In genomic region chr4:186037182-186037581, GRCh38 we compare ENCODE assay signal across 2 cellular contexts.
TF ChIP-seq lines count a peak whose summit lies in the region.

No MANE protein-coding gene starts in this region.

TF ChIP-seq in HEK293, 187 proteins besides CTCF, POLR2A, EP300 and RAD21:
- TF ChIP-seq ZNF433 (tag by site-specific recombination; IDR thresholded peaks at IDR 0.05; ENCODE audit: low read depth) (no peak), ZNF747 (tag by site-specific recombination; IDR thresholded peaks at IDR 0.05) (no peak), KLF17 (tag by site-specific recombination; IDR thresholded peaks at IDR 0.05) (no peak), SCRT2 (tag by site-specific recombination; IDR thresholded peaks at IDR 0.05) (peak; percentile 61), ZNF239 (tag by site-specific recombination; IDR thresholded peaks at IDR 0.05) (no peak), SETDB1 (IDR thresholded peaks at IDR 0.05; ENCODE audit: insufficient read length, low read length) (peak; percentile 93)

TF ChIP-seq in H1, 55 proteins besides CTCF, POLR2A, EP300 and RAD21:
- TF ChIP-seq JUN (IDR thresholded peaks at IDR 0.05; ENCODE audit: low read depth, low read length) (no peak), RBBP5 (IDR thresholded peaks at IDR 0.05; ENCODE audit: borderline replicate concordance, low read depth, low read length) (no peak), ATF2 (IDR thresholded peaks at IDR 0.05; ENCODE audit: low read length) (no peak), MAX (IDR thresholded peaks at IDR 0.05) (no peak), PHF8 (conservative IDR thresholded peaks at IDR 0.05; ENCODE audit: low read depth, low read length) (no peak)
